Comparison of ENCODE assay signal across 26 cellular contexts in the genomic region with DNA sequence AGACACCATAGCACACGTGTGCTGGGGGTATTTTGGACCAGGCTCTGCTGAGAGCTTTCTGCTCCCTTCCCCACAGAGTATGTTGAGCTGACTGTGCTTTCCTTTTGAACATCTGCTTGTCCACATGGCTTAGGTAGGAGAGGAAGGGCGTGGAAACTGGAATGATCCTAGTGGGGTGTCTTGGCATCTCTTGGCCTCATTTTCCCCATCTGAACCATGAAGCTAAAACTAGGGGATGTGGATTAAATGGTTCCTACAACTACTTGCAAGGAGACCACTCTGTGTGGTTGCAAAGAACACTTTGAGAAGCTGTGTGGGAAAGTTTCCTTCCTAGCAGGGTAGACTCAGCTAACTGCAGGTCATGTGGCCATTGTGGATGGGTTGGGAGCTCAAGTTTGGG. TPM values are rescaled to one million over a fixed set of nuclear protein-coding genes. Genes with fewer than 3 reads are reported as not detected.
DNase-seq lines count a peak whose midpoint lies in the region; ATAC-seq and TF ChIP-seq lines count a peak whose summit lies in the region.
"Had no signal": no experiment of that assay in that cellular context is flagged by ENCODE, and none has a peak within 500 bp of the region (broad histone marks: within the 10 kb centered on the region; RNA-seq: fewer than 3 reads in every experiment).

No MANE protein-coding gene starts in this region.

- H3K4me3 ChIP-seq in right atrium auricular region, result no peak overlapping the region
- H3K4me3 ChIP-seq: cardiac muscle cell, dorsolateral prefrontal cortex, hepatocyte, psoas muscle, smooth muscle cell had no signal

- no peaks in the 10 kb centered on the region for H3K9me3 Mint-ChIP-seq in IgD-negative memory B cell
- H3K9me3 Mint-ChIP-seq in activated naive CD8-positive, alpha-beta T cell treated with anti-CD3 and anti-CD28 coated beads, Interleukin-2, amount 50 U/mL, for 24 hours, result no peaks in the 10 kb centered on the region
- no peaks in the 10 kb centered on the region for H3K9me3 Mint-ChIP-seq in stimulated activated naive B cell treated with anti-CD40 and anti-IgM and Interleukin-4, amounts not matched to agents 10 μg/mL and 1 μg/mL and 100 μg/mL, for 72 hours
- H3K9me3 Mint-ChIP-seq: HFFc6 had no signal

- H3K4me1 Mint-ChIP-seq in IgD-negative memory B cell, result peaks cover 55 to 60% (median 57%) of the 10 kb centered on the region in 3 donors
- peaks cover 84% of the 10 kb centered on the region for H3K4me1 Mint-ChIP-seq in activated naive CD8-positive, alpha-beta T cell treated with anti-CD3 and anti-CD28 coated beads, Interleukin-2, amount 50 U/mL, for 24 hours
- H3K4me1 Mint-ChIP-seq in stimulated activated naive B cell treated with anti-CD40 and anti-IgM and Interleukin-4, amounts not matched to agents 10 μg/mL and 1 μg/mL and 100 μg/mL, for 72 hours, result peaks cover 64 to 97% of the 10 kb centered on the region in 2 donors

- no peak overlapping the region for H3K27ac ChIP-seq in right atrium auricular region
- H3K27ac ChIP-seq: cardiac muscle cell, dorsolateral prefrontal cortex, epithelial cell of prostate, hepatocyte, neutrophil, psoas muscle, RWPE1 had no signal

- H3K9me3 ChIP-seq in right atrium auricular region, result no peaks in the 10 kb centered on the region
- H3K9me3 ChIP-seq: neutrophil, psoas muscle had no signal

- peak overlapping the region in 2 of 3 donors; percentile 73 to 74 for H3K27ac Mint-ChIP-seq in IgD-negative memory B cell
- peak overlapping the region; percentile 75 for H3K27ac Mint-ChIP-seq in activated naive CD8-positive, alpha-beta T cell treated with anti-CD3 and anti-CD28 coated beads, Interleukin-2, amount 50 U/mL, for 24 hours
- peak overlapping the region; percentile 91 for H3K27ac Mint-ChIP-seq in stimulated activated naive B cell treated with anti-CD40 and anti-IgM and Interleukin-4, amounts not matched to agents 10 μg/mL and 1 μg/mL and 100 μg/mL, for 72 hours
- H3K27ac Mint-ChIP-seq: HFFc6 had no signal

- no peaks in the 10 kb centered on the region for H3K27me3 Mint-ChIP-seq in IgD-negative memory B cell
- no peaks in the 10 kb centered on the region for H3K27me3 Mint-ChIP-seq in activated naive CD8-positive, alpha-beta T cell treated with anti-CD3 and anti-CD28 coated beads, Interleukin-2, amount 50 U/mL, for 24 hours
- no peaks in the 10 kb centered on the region for H3K27me3 Mint-ChIP-seq in stimulated activated naive B cell treated with anti-CD40 and anti-IgM and Interleukin-4, amounts not matched to agents 10 μg/mL and 1 μg/mL and 100 μg/mL, for 72 hours

- intact Hi-C loops in cardiac septum (cut with DNase I), result no loop called here

- TF ChIP-seq CTCF in right atrium auricular region (IDR thresholded peaks at IDR 0.05), result no peak

- peaks cover 0 to 19% of the 10 kb centered on the region in 2 donors for H3K4me1 ChIP-seq in right atrium auricular region
- H3K4me1 ChIP-seq: psoas muscle had no signal

- DNase-seq in cardiac septum (ENCODE audit: low spot score) (peak; percentile 1), right atrium auricular region (ENCODE audit: low spot score) (no peak), AML-193 (lab: John Stamatoyannopoulos, UW) (no peak), DMS53 (lab: John Stamatoyannopoulos, UW) (no peak), activated gamma-delta T cell (lab: John Stamatoyannopoulos, UW) (no peak)
- DNase-seq in activated naive CD8-positive, alpha-beta T cell treated with anti-CD3 and anti-CD28 coated beads, Interleukin-2, amount 50 U/mL, for 24 hours, result no peak
- DNase-seq in stimulated activated naive B cell treated with anti-CD40 and anti-IgM and Interleukin-4, amounts not matched to agents 10 μg/mL and 1 μg/mL and 100 μg/mL, for 72 hours, result no peak
- DNase-seq: activated CD4-positive, CD25-positive, alpha-beta regulatory T cell treated with anti-CD3 and anti-CD28 coated beads, Interleukin-2, amount 50 U/mL, for 72 hours; amniotic stem cell; dorsolateral prefrontal cortex; HFFc6; left ventricle myocardium superior; NCI-H1436; NCI-H510A treated with DMSO at 0.1 percent for 48 hours; psoas muscle; stimulated activated CD4-positive, alpha-beta T cell treated with anti-CD3 and anti-CD28 coated beads, Interleukin-4, amount 100 ng/mL, for 24 hours had no signal

- peaks cover 12% of the 10 kb centered on the region for H3K36me3 Mint-ChIP-seq in IgD-negative memory B cell
- H3K36me3 Mint-ChIP-seq in activated naive CD8-positive, alpha-beta T cell treated with anti-CD3 and anti-CD28 coated beads, Interleukin-2, amount 50 U/mL, for 24 hours (ENCODE audit: low read depth), result peaks cover 35% of the 10 kb centered on the region
- peaks cover 51 to 59% of the 10 kb centered on the region in 2 donors for H3K36me3 Mint-ChIP-seq in stimulated activated naive B cell treated with anti-CD40 and anti-IgM and Interleukin-4, amounts not matched to agents 10 μg/mL and 1 μg/mL and 100 μg/mL, for 72 hours

- no peaks in the 10 kb centered on the region for H3K36me3 ChIP-seq in right atrium auricular region
- H3K36me3 ChIP-seq: cardiac muscle cell, neutrophil had no signal

- no peak for ATAC-seq in activated naive CD8-positive, alpha-beta T cell treated with anti-CD3 and anti-CD28 coated beads, Interleukin-2, amount 50 U/mL, for 24 hours
- no peak for ATAC-seq in stimulated activated naive B cell treated with anti-CD40 and anti-IgM and Interleukin-4, amounts not matched to agents 10 μg/mL and 1 μg/mL and 100 μg/mL, for 72 hours (replicated peaks)
- ATAC-seq: left ventricle myocardium superior, psoas muscle, SK-N-SH treated with all-trans-retinoic acid at 6 μM for 48 hours had no signal

- H3K4me3 Mint-ChIP-seq in IgD-negative memory B cell, result peak overlapping the region in 2 of 4 donors; percentile 46 to 82
- no peak overlapping the region for H3K4me3 Mint-ChIP-seq in activated naive CD8-positive, alpha-beta T cell treated with anti-CD3 and anti-CD28 coated beads, Interleukin-2, amount 50 U/mL, for 24 hours
- H3K4me3 Mint-ChIP-seq in stimulated activated naive B cell treated with anti-CD40 and anti-IgM and Interleukin-4, amounts not matched to agents 10 μg/mL and 1 μg/mL and 100 μg/mL, for 72 hours, result no peak overlapping the region
- H3K4me3 Mint-ChIP-seq: HFFc6 had no signal

- H3K27me3 ChIP-seq in right atrium auricular region, result no peaks in the 10 kb centered on the region
- H3K27me3 ChIP-seq: dorsolateral prefrontal cortex, hepatocyte, neutrophil had no signal

RNA-seq across cellular contexts. Expression of gene NLRC5, which starts 6.7 kb away (rescaled TPM):
- total RNA-seq in cardiac septum (12.7 TPM), right atrium auricular region (1 to 10 TPM; 8.0 to 9.7 TPM)
- polyA plus RNA-seq in IgD-negative memory B cell, result 134 TPM
- total RNA-seq: cardiac muscle cell had no signal
- polyA plus RNA-seq: cardiac muscle cell had no signal

RNA-seq across cellular contexts. Expression of gene CETP, which starts 20.9 kb away (rescaled TPM):
- total RNA-seq in cardiac septum, result not detected
- total RNA-seq in right atrium auricular region, result not detected
- polyA plus RNA-seq in IgD-negative memory B cell, result 0.79 TPM
- total RNA-seq: fibroblast of villous mesenchyme, hepatocyte, HFFc6, M059J, smooth muscle cell had no signal
- polyA plus RNA-seq: hepatocyte, smooth muscle cell had no signal

RNA-seq across cellular contexts. Expression of gene HERPUD1, which starts 50.8 kb away (rescaled TPM):
- total RNA-seq in cardiac septum (87.4 TPM), right atrium auricular region (100 to 1,000 TPM in 1 of 2 donors, 10 to 100 TPM in 1; 76.4 to 140 TPM)
- polyA plus RNA-seq in IgD-negative memory B cell, result 298 TPM
